In the genomic region with DNA sequence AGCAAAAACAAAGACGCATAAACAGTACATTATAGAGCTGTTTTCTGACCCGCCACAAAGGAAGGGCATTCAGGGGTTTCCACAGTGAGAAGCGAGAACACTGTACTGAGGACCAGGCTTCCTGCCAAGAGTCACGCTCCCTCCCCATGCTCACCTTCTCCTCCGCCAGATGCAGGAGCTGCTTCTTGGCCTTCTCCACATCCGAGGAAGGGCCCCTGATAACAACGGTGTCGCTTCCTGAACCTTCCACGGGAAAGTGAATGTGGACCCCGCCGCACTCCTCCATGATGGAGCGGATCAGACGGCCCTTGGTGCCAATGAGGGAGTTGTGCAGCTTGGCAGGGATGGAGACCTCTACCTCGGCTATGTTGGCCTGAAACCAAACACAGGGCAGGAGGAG, we compare ENCODE assay signal across 23 cellular contexts.
"Had no signal": no experiment of that assay in that cellular context is flagged by ENCODE, and none has a peak within 500 bp of the region (broad histone marks: within the 10 kb centered on the region; RNA-seq: fewer than 3 reads in every experiment).

No MANE protein-coding gene starts in this region.

- H3K4me1 ChIP-seq: body of pancreas, foreskin keratinocyte, lower lobe of right lung, prostate gland, spleen, stomach, suprapubic skin, transverse colon, vagina had no signal

- DNase-seq: activated CD4-positive, alpha-beta T cell treated with anti-CD3 and anti-CD28 coated beads, Interleukin-2, amount 50 U/mL, for 48 hours; activated naive CD4-positive, alpha-beta T cell treated with anti-CD3 and anti-CD28 coated beads for 36 hours; activated T-cell treated with anti-CD3 and anti-CD28 coated beads, Interleukin-2, amount 50 U/mL, for 48 hours; anterior cingulate cortex; body of pancreas; dermis blood vessel endothelial cell; effector CD8-positive, alpha-beta T cell; foreskin keratinocyte; left colon; lower lobe of right lung; mesendoderm; mucosa of descending colon; spleen; stimulated activated CD4-positive, alpha-beta T cell treated with anti-CD3 and anti-CD28 coated beads, Interleukin-4, amount 100 ng/mL, for 24 hours; stomach; T-helper 9 cell; transverse colon had no signal

- H3K9me3 Mint-ChIP-seq: activated naive CD4-positive, alpha-beta T cell treated with anti-CD3 and anti-CD28 coated beads for 36 hours; WTC11 had no signal

- ATAC-seq: body of pancreas, foreskin keratinocyte, left colon, lower lobe of right lung, mucosa of descending colon, WTC11 had no signal

- H3K27ac ChIP-seq: body of pancreas, cardiac muscle cell, foreskin keratinocyte, lower lobe of right lung, prostate gland, spleen, stomach, suprapubic skin, transverse colon, vagina had no signal

- H3K9me3 ChIP-seq: body of pancreas, lower lobe of right lung, mucosa of descending colon, prostate gland, spleen, stomach, suprapubic skin, transverse colon, vagina had no signal

- H3K4me3 Mint-ChIP-seq: activated naive CD4-positive, alpha-beta T cell treated with anti-CD3 and anti-CD28 coated beads for 36 hours; WTC11 had no signal

- H3K4me1 Mint-ChIP-seq: WTC11 had no signal

- H3K27ac Mint-ChIP-seq: activated naive CD4-positive, alpha-beta T cell treated with anti-CD3 and anti-CD28 coated beads for 36 hours; WTC11 had no signal

- FAIRE-seq: keratinocyte had no signal

- H3K4me3 ChIP-seq: body of pancreas, cardiac muscle cell, lower lobe of right lung, mucosa of descending colon, prostate gland, spleen, stomach, suprapubic skin, transverse colon, vagina had no signal

- H3K27me3 ChIP-seq: body of pancreas, cardiac muscle cell, foreskin keratinocyte, spleen, stomach, suprapubic skin, transverse colon, vagina had no signal
